ENCODE assay signal across 8 cellular contexts in the genomic region with DNA sequence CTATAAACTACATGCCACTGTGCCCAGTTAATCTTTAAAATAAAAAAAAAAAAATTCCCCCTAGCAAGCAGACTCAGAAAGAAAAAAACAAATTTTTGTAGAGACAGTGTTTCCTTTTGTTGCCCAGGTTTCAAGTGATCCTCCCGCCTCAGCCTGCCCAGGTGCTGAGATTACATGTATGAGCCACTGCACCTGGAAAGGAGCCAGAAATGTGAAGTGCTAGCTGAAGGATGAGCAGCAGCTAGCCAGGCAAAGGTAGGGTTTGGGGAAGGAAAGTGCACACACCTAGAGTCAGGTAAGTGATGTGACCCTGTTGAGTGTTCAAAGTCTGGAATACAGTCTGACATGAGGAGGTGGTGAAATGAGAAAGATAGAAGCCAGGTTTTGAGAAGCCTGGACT. TPM values are rescaled to one million over a fixed set of nuclear protein-coding genes. Genes with fewer than 3 reads are reported as not detected.
DNase-seq lines count a peak whose midpoint lies in the region; ATAC-seq and TF ChIP-seq lines count a peak whose summit lies in the region.

No MANE protein-coding gene starts in this region.

- ATAC-seq in HG03354 (IDR thresholded peaks at IDR 0.05; ENCODE audit: poor library complexity, severe bottlenecking, unreplicated experiment) = no peak
- no peak for ATAC-seq in GM21717 (IDR thresholded peaks at IDR 0.05; ENCODE audit: unreplicated experiment)

- peaks cover 13% of the 10 kb centered on the region for H3K27me3 Mint-ChIP-seq in brain

- DNase-seq in GM12864 (ENCODE audit: low read depth) = no peak
- DNase-seq in NCI-H2081 (lab: John Stamatoyannopoulos, UW) = peak; percentile 55 to 86
- DNase-seq in NCI-H524 treated with DMSO at 0.1 percent for 48 hours (lab: John Stamatoyannopoulos, UW) = no peak
- DNase-seq in effector CD8-positive, alpha-beta T cell (lab: John Stamatoyannopoulos, UW) = no peak

- H3K4me1 Mint-ChIP-seq in brain = peaks cover 31% of the 10 kb centered on the region

- no peaks in the 10 kb centered on the region for H3K27me3 ChIP-seq in neuron (ENCODE audit: insufficient read depth, low read length)

- H3K4me3 ChIP-seq in GM12864 (ENCODE audit: low read depth, low read length) = peak overlapping the region; percentile 98; the same call in 1 of the 2 replicates
- H3K4me3 ChIP-seq in neuron (ENCODE audit: low read length) = peak overlapping the region; percentile 0

- no peaks in the 10 kb centered on the region for H3K9me3 Mint-ChIP-seq in brain

- H3K9me3 ChIP-seq in neuron (ENCODE audit: low read length) = no peaks in the 10 kb centered on the region

- H3K27ac Mint-ChIP-seq in brain = peak overlapping the region in 4 of 5 experiments; percentile 42 to 98 (median 55)

- H3K4me3 Mint-ChIP-seq in brain = peak overlapping the region; percentile 95 to 99 (median 98)

- peaks cover 10% of the 10 kb centered on the region for H3K4me1 ChIP-seq in neuron (ENCODE audit: insufficient read depth, low read length)

- peaks cover 32% of the 10 kb centered on the region for H3K36me3 Mint-ChIP-seq in brain

- TF ChIP-seq CTCF in GM12864 (IDR thresholded peaks at IDR 0.05; ENCODE audit: low read depth, low read length, missing control alignments) (no peak), brain (conservative IDR thresholded peaks at IDR 0.05) (no peak)

- H2AFZ ChIP-seq in neuron (ENCODE audit: low read depth, low read length) = no peak overlapping the region

- peaks cover 28% of the 10 kb centered on the region for H3K36me3 ChIP-seq in neuron (ENCODE audit: insufficient read depth, low read length)

RNA-seq across cellular contexts. Expression of gene AKR1A1, which starts 1.7 kb away (rescaled TPM):
- polyA plus RNA-seq in brain (ENCODE audit: insufficient read depth, low read depth, low replicate concordance) = 304 TPM

RNA-seq across cellular contexts. Expression of gene PRDX1, which starts 30.6 kb away (rescaled TPM):
- 499 TPM for polyA plus RNA-seq in brain (ENCODE audit: insufficient read depth, low read depth, low replicate concordance)

RNA-seq across cellular contexts. Expression of gene NASP, which starts 31.5 kb away (rescaled TPM):
- 127 TPM for polyA plus RNA-seq in brain (ENCODE audit: insufficient read depth, low read depth, low replicate concordance)

RNA-seq across cellular contexts. Expression of gene MMACHC, which starts 52.2 kb away (rescaled TPM):
- 10.1 TPM for polyA plus RNA-seq in brain (ENCODE audit: insufficient read depth, low read depth, low replicate concordance)

RNA-seq across cellular contexts. Expression of gene CCDC163, which starts 52.4 kb away (rescaled TPM):
- 7.4 TPM for polyA plus RNA-seq in brain (ENCODE audit: insufficient read depth, low read depth, low replicate concordance)

Comparison
In these comparisons a context has a peak if more than half of its experiments do, and no peak if none do; other contexts are left out.
1. DNase-seq: peak in NCI-H2081 (2 of 2); none in GM12864 (single experiment), NCI-H524 treated with DMSO at 0.1 percent for 48 hours (single experiment) and effector CD8-positive, alpha-beta T cell (single experiment).